ENCODE assay signal across 7 cellular contexts in the genomic region with DNA sequence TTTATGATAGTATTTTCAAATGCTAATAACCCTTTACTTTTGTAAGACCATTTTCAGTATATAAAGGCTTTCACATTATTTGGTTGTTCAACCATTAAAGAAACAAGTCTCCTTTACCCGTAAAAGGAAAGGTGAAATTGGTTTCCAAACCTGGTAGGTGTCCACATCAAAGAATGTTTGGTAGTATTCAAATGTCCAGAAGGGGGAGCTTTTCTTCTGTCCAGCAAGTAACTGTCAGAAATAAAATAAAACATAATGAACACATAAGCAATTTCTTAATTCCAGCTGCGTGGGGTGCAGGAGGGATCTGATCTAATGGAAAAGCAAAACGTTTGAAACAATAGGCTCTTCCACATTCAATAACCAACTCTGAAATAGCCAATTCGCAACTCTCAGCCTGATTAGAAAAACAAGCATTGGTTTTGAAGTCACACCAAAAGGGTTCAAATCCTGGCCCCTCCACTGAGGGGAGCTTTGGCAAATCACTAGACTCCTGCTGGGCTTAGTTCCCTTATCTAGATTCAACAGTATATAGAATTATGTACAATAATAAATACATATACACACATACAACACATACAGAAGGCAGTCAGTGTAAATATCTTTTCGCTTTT. TPM values are rescaled to one million over a fixed set of nuclear protein-coding genes. Genes with fewer than 3 reads are reported as not detected.
DNase-seq lines count a peak whose midpoint lies in the region; ATAC-seq, FAIRE-seq and TF ChIP-seq lines count a peak whose summit lies in the region.

No MANE protein-coding gene starts in this region.

- no peaks in the 10 kb centered on the region for H3K4me1 ChIP-seq in kidney (ENCODE audit: control insufficient read depth in 1 of 2, insufficient read depth in 1 of 2, low read depth in 1 of 2, low read length in 2 of 2)

- no peak overlapping the region for H3K9ac ChIP-seq in kidney (ENCODE audit: low read length in 2 of 2)

- H3K27ac ChIP-seq in WERI-Rb-1, result no peak overlapping the region
- no peak overlapping the region for H3K27ac ChIP-seq in kidney (ENCODE audit: low read depth in 2 of 2, low read length in 2 of 2)

- peak; percentile 43 for TF ChIP-seq CTCF in WERI-Rb-1 (IDR thresholded peaks at IDR 0.05; ENCODE audit: low read depth, low read length)
- peak; percentile 55 for TF ChIP-seq CTCF in kidney (IDR thresholded peaks at IDR 0.05; ENCODE audit: borderline replicate concordance, extremely low read depth, insufficient read depth)

- H3K4me3 ChIP-seq in WERI-Rb-1 (ENCODE audit: low read depth, low read length) (no peak overlapping the region), kidney (ENCODE audit: low read length in 2 of 2) (no peak overlapping the region)

- DNase-seq in GF-D8 (lab: John Stamatoyannopoulos, UW), result peak; percentile 16
- DNase-seq in NCI-H1105 treated with DMSO at 0.1 percent for 48 hours (lab: John Stamatoyannopoulos, UW), result peak; percentile 72
- no peak for DNase-seq in WERI-Rb-1
- DNase-seq in kidney, result no peak
- no peak for DNase-seq in UCSD-AML1 (lab: John Stamatoyannopoulos, UW; ENCODE audit: unreplicated experiment)

- ATAC-seq in HG03432 (IDR thresholded peaks at IDR 0.05; ENCODE audit: unreplicated experiment), result no peak
- ATAC-seq in GM18520 (IDR thresholded peaks at IDR 0.05; ENCODE audit: unreplicated experiment), result no peak

- H3K36me3 ChIP-seq in WERI-Rb-1 (no peaks in the 10 kb centered on the region; the same call in 1 of the 2 replicates), kidney (ENCODE audit: control insufficient read depth in 1 of 2, insufficient read depth in 2 of 2, low read length in 2 of 2) (peaks cover 23 to 29% of the 10 kb centered on the region in 2 donors)

- peak; percentile 39 for FAIRE-seq in kidney (lab: Jason Lieb, UNC)

- H3K9me3 ChIP-seq in WERI-Rb-1 (ENCODE audit: severe bottlenecking) (peaks cover 2% of the 10 kb centered on the region), kidney (ENCODE audit: control insufficient read depth in 1 of 2, low read length in 2 of 2) (no peaks in the 10 kb centered on the region)

- intact Hi-C loops in kidney (cut with DNase I), result no loop called here

- no peaks in the 10 kb centered on the region for H3K27me3 ChIP-seq in WERI-Rb-1 (ENCODE audit: insufficient read depth, low read depth, severe bottlenecking)

RNA-seq across cellular contexts. Expression of a gene that starts 11.0 kb away (rescaled TPM):
- 33.3 TPM for total RNA-seq in kidney
- polyA plus RNA-seq in kidney (ENCODE audit: insufficient read depth, low read depth, low replicate concordance), result 49.4 TPM

RNA-seq across cellular contexts. Expression of a gene that starts 15.4 kb away (rescaled TPM):
- total RNA-seq in kidney, result 2.9 TPM
- 40.6 TPM for polyA plus RNA-seq in kidney (ENCODE audit: insufficient read depth, low read depth, low replicate concordance)

RNA-seq across cellular contexts. Expression of a gene that starts 40.5 kb away (rescaled TPM):
- 8.5 TPM for total RNA-seq in kidney
- 5.6 TPM for polyA plus RNA-seq in kidney (ENCODE audit: insufficient read depth, low read depth, low replicate concordance)

Comparison
In these comparisons a context has a peak if more than half of its experiments do, and no peak if none do; other contexts are left out.
1. DNase-seq: peak in GF-D8 (single experiment) and NCI-H1105 treated with DMSO at 0.1 percent for 48 hours (single experiment); none in WERI-Rb-1 (single experiment), kidney (single experiment) and UCSD-AML1 (single experiment).